Comparison of ENCODE assay signal across 12 cellular contexts in the genomic region with DNA sequence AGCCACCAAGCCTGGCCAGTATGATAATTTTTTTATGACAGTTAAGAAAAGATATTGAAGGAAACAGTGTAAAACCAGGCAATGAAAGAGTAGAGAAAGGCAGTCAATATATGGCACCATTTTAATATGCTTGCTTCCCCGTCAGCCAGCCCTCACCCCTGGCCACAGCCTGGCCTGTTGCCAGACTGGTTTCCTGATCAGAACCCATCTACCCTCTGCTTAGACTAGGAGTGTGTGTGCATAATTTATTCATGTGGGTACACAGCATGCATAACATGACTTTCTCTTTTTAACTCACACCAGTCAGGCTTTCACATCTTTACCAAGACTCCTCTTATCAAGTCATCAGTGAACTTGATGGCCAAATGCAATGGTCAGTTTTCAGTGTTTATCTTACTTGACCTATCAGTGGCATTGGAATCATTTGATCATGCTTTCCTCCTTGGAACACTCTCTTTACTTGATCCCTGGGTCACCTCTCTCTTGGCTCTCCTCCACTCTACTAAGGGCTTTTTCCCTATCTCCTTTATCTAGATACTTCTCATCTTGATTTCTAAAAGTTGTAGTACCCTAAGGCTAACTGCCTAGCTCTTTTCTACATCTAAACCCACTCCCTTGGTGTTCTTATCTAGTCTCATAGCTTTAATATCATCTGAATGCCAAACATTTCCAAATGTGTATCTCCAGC. TPM values are rescaled to one million over a fixed set of nuclear protein-coding genes. Genes with fewer than 3 reads are reported as not detected.
DNase-seq lines count a peak whose midpoint lies in the region; ATAC-seq lines count a peak whose summit lies in the region.
"Had no signal": no experiment of that assay in that cellular context is flagged by ENCODE, and none has a peak within 500 bp of the region (broad histone marks: within the 10 kb centered on the region; RNA-seq: fewer than 3 reads in every experiment).

No MANE protein-coding gene starts in this region.

- no peak overlapping the region for H3K27ac Mint-ChIP-seq in T-cell
- no peak overlapping the region for H3K27ac Mint-ChIP-seq in natural killer cell treated with Interleukin-12 subunit alpha and Interleukin-12 subunit beta and Interleukin-15 and Interleukin-18, amount 100 ng/mL, for 72 hours

- no peaks in the 10 kb centered on the region for H3K9me3 Mint-ChIP-seq in T-cell
- H3K9me3 Mint-ChIP-seq in natural killer cell treated with Interleukin-12 subunit alpha and Interleukin-12 subunit beta and Interleukin-15 and Interleukin-18, amount 100 ng/mL, for 72 hours, result no peaks in the 10 kb centered on the region

- H3K36me3 Mint-ChIP-seq in T-cell, result no peaks in the 10 kb centered on the region
- no peaks in the 10 kb centered on the region for H3K36me3 Mint-ChIP-seq in natural killer cell treated with Interleukin-12 subunit alpha and Interleukin-12 subunit beta and Interleukin-15 and Interleukin-18, amount 100 ng/mL, for 72 hours

- no peak overlapping the region for H3K4me3 Mint-ChIP-seq in T-cell
- H3K4me3 Mint-ChIP-seq in natural killer cell treated with Interleukin-12 subunit alpha and Interleukin-12 subunit beta and Interleukin-15 and Interleukin-18, amount 100 ng/mL, for 72 hours, result no peak overlapping the region

- in situ Hi-C loops in G401 (cut with HindIII; ENCODE audit: low sequenced_read_pairs), result no loop called here

- ATAC-seq in T-cell (replicated peaks in 1 of 4), result peak; percentile 91 to 98 (median 96)
- peak; percentile 48 to 86 for ATAC-seq in natural killer cell treated with Interleukin-12 subunit alpha and Interleukin-12 subunit beta and Interleukin-15 and Interleukin-18, amount 100 ng/mL, for 72 hours
- ATAC-seq in GM21825 (IDR thresholded peaks at IDR 0.05; ENCODE audit: unreplicated experiment), result no peak
- no peak for ATAC-seq in GM21447 (IDR thresholded peaks at IDR 0.05; ENCODE audit: unreplicated experiment)

- peaks cover 18 to 36% (median 24%) of the 10 kb centered on the region in 3 donors for H3K4me1 Mint-ChIP-seq in T-cell
- peaks cover 11 to 18% of the 10 kb centered on the region in 2 donors for H3K4me1 Mint-ChIP-seq in natural killer cell treated with Interleukin-12 subunit alpha and Interleukin-12 subunit beta and Interleukin-15 and Interleukin-18, amount 100 ng/mL, for 72 hours (ENCODE audit: low read depth in 2 of 2)

- CTCF ChIA-PET in T-cell (lab: Charles Lee), result interaction anchor here (0.6 to 2.2 kb wide), 7 partner anchors 8 to 329 kb away, joined by 3 to 9 read pairs (median 4); no protein-coding TSS in a partner anchor

- no peaks in the 10 kb centered on the region for H3K27me3 Mint-ChIP-seq in T-cell
- no peaks in the 10 kb centered on the region for H3K27me3 Mint-ChIP-seq in natural killer cell treated with Interleukin-12 subunit alpha and Interleukin-12 subunit beta and Interleukin-15 and Interleukin-18, amount 100 ng/mL, for 72 hours

- DNase-seq in Daoy (ENCODE audit: low read depth), result peak; percentile 25
- DNase-seq in T-cell, result peak; percentile 65 to 88 (median 76)
- peak; percentile 73 for DNase-seq in activated effector memory CD4-positive, alpha-beta T cell treated with Interleukin-2 at 50 U/mL for 16 hours
- no peak for DNase-seq in natural killer cell treated with Interleukin-12 subunit alpha and Interleukin-12 subunit beta and Interleukin-15 and Interleukin-18, amount 100 ng/mL, for 72 hours (ENCODE audit: low spot score)
- no peak for DNase-seq in AML-193 (lab: John Stamatoyannopoulos, UW)
- no peak for DNase-seq in G401 (ENCODE audit: low spot score)
- DNase-seq: DMS153, NCI-H187, SHP77 treated with DMSO at 0.1 percent for 48 hours had no signal

- POLR2A ChIA-PET in T-cell (lab: Charles Lee), result interaction anchor here (0.6 to 1.2 kb wide), 4 partner anchors 30 to 1189 kb away, joined by 3 to 4 read pairs (median 4); no protein-coding TSS in a partner anchor

RNA-seq across cellular contexts. Expression of gene GPR19, which starts 10.0 kb away (rescaled TPM):
- total RNA-seq in Daoy (2014; rRNA removed; shearing (Covaris generic)), result 0.40 TPM in 1 of 2 replicates, not detected in the other
- total RNA-seq in T-cell, result 1 to 10 TPM; 1.7 to 5.2 (median 2.2) TPM
- 1 to 10 TPM; 6.4 to 9.9 TPM for total RNA-seq in natural killer cell treated with Interleukin-12 subunit alpha and Interleukin-12 subunit beta and Interleukin-15 and Interleukin-18, amount 100 ng/mL, for 72 hours
- 1.0 and 1.3 TPM in 2 replicates for total RNA-seq in G401 (2014; rRNA removed; shearing (Covaris generic))
- total RNA-seq: vagina had no signal

RNA-seq across cellular contexts. Expression of gene CDKN1B, which starts 11.2 kb away (rescaled TPM):
- total RNA-seq in Daoy (2014; rRNA removed; shearing (Covaris generic)), result 29.7 and 41.9 TPM in 2 replicates
- total RNA-seq in T-cell, result 100 to 1,000 TPM; 170 to 246 (median 188) TPM
- total RNA-seq in natural killer cell treated with Interleukin-12 subunit alpha and Interleukin-12 subunit beta and Interleukin-15 and Interleukin-18, amount 100 ng/mL, for 72 hours, result 10 to 100 TPM; 24.6 to 38.1 TPM
- 65.6 and 81.7 TPM in 2 replicates for total RNA-seq in G401 (2014; rRNA removed; shearing (Covaris generic))

Comparison
In these comparisons a context has a peak if more than half of its experiments do, and no peak if none do; other contexts are left out.
1. DNase-seq: peak in Daoy (single experiment), T-cell (34 of 34) and activated effector memory CD4-positive, alpha-beta T cell treated with Interleukin-2 at 50 U/mL for 16 hours (single experiment); none in natural killer cell treated with Interleukin-12 subunit alpha and Interleukin-12 subunit beta and Interleukin-15 and Interleukin-18, amount 100 ng/mL, for 72 hours (single experiment), AML-193 (0 of 2) and G401 (single experiment).
2. ATAC-seq: peak in T-cell (4 of 4) and natural killer cell treated with Interleukin-12 subunit alpha and Interleukin-12 subunit beta and Interleukin-15 and Interleukin-18, amount 100 ng/mL, for 72 hours (2 of 2); none in GM21825 (single experiment) and GM21447 (single experiment).